Comparison of ENCODE assay signal across 1 cellular context in the genomic region with DNA sequence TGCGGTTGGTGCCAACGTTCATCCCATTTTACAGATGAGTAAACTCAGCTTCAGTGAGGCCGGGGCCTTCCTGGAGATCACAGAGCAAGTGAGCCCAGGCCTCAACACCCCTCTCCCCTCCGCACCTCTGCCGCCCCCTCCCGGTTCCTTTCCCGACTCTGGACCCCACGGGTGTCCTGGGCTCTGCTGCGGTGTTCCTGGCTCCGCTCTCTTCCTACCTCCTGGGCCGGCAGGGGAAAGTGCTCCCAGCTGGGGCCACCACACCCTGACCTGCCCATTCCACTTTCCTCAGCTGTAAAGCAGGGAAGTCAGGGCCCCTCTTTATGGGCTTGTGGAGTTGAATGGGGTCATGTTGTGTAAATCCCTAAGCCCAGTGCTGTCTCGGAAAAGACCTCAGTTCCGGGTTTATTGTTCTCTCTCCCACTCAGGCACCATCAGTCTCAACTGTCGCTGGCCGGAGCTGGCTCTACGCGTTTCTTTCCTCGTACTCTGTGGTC.
TF ChIP-seq lines count a peak whose summit lies in the region.

No MANE protein-coding gene starts in this region.

TF ChIP-seq in HCT116, 20 proteins besides CTCF, POLR2A, EP300 and RAD21:
- TF ChIP-seq JUND (IDR thresholded peaks at IDR 0.05): no peak
- TF ChIP-seq ZNF274 (IDR thresholded peaks at IDR 0.05; ENCODE audit: low read depth, low read length): no peak
- TF ChIP-seq CEBPB (IDR thresholded peaks at IDR 0.05; ENCODE audit: low read depth): no peak
- no peak for TF ChIP-seq YY1 (IDR thresholded peaks at IDR 0.05; ENCODE audit: extremely low read depth, insufficient replicate concordance, low read depth, low read length)
- TF ChIP-seq EZH2phosphoT487 (IDR thresholded peaks at IDR 0.05; ENCODE audit: borderline replicate concordance): no peak
- no peak for TF ChIP-seq POLR2AphosphoS5 (IDR thresholded peaks at IDR 0.05; ENCODE audit: low read depth, low read length)
- TF ChIP-seq ZFX (IDR thresholded peaks at IDR 0.05): no peak
